15 cellular contexts compared by ENCODE assay signal in the genomic region with DNA sequence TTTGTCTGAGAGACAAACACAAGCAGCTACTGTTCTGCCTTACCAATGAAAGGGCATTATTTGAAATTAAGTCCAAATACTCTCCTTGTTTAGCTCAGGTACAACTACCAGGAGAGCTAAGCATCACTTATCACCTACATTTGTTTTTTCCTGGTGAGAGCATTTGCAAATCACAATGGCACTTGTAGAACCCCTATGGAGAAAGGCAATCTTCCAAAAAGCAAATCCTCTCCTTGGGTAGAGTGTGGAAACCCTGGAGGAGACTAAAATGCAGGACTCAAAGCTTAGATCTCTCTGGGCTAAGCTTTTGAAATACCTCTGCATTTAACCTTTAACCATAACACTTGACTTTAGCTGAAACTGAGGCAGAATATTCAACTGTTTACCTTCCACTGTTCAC. TPM values are rescaled to one million over a fixed set of nuclear protein-coding genes. Genes with fewer than 3 reads are reported as not detected.
A peak's percentile ranks its signal among the peaks of the same experiment; 100 is the strongest.
DNase-seq lines count a peak whose midpoint lies in the region; TF ChIP-seq lines count a peak whose summit lies in the region.
"Had no signal": no experiment of that assay in that cellular context is flagged by ENCODE, and none has a peak within 500 bp of the region (broad histone marks: within the 10 kb centered on the region; RNA-seq: fewer than 3 reads in every experiment).

No MANE protein-coding gene starts in this region.

- TF ChIP-seq CTCF in HEK293 (tag by site-specific recombination; IDR thresholded peaks at IDR 0.05) (no peak), endodermal cell (conservative IDR thresholded peaks at IDR 0.05) (no peak), neural progenitor cell (IDR thresholded peaks at IDR 0.05) (no peak)

- H3K4me2 ChIP-seq in neural progenitor cell (peak overlapping the region; percentile 2), mesenchymal stem cell (ENCODE audit: low read length, poor library complexity, severe bottlenecking) (no peak overlapping the region)
- H3K4me2 ChIP-seq: BLaER1 had no signal

- H4K91ac ChIP-seq in mesenchymal stem cell (ENCODE audit: low read length), result no peak overlapping the region

- H3K4ac ChIP-seq in mesenchymal stem cell (ENCODE audit: low read depth in 1 of 2, low read length in 2 of 2), result no peak overlapping the region

- H2BK12ac ChIP-seq in mesenchymal stem cell (ENCODE audit: low read length in 2 of 2), result no peak overlapping the region

- H3K27ac Mint-ChIP-seq in endodermal cell (peak overlapping the region; percentile 44), neural progenitor cell (no peak overlapping the region)
- H3K27ac Mint-ChIP-seq: CD4-positive, CD25-positive, alpha-beta regulatory T cell; H9 had no signal

- H3K79me1 ChIP-seq in mesenchymal stem cell (replicated peaks; ENCODE audit: low read length, poor library complexity, severe bottlenecking), result no peaks in the 10 kb centered on the region

- H3K18ac ChIP-seq in mesenchymal stem cell (ENCODE audit: low read depth in 1 of 2, low read length in 2 of 2), result no peak overlapping the region

- H3K36me3 ChIP-seq in HEK293 (ENCODE audit: control insufficient read depth in 2 of 2, insufficient read depth in 1 of 2, low read length in 2 of 2) (no peaks in the 10 kb centered on the region), endodermal cell (ENCODE audit: control insufficient read depth, insufficient read depth, low read length) (no peaks in the 10 kb centered on the region), neural progenitor cell (no peaks in the 10 kb centered on the region), mesenchymal stem cell (ENCODE audit: control insufficient read depth in 1 of 2, insufficient read depth in 2 of 2, low read depth in 1 of 2, low read length in 2 of 2) (no peaks in the 10 kb centered on the region)
- H3K36me3 ChIP-seq: BLaER1 had no signal

- H2BK5ac ChIP-seq in mesenchymal stem cell (ENCODE audit: low read depth, low read length, poor library complexity, severe bottlenecking), result no peak overlapping the region

- H3K4me1 ChIP-seq in HEK293 (ENCODE audit: control insufficient read depth, insufficient read depth, low read length), result peaks cover 5% of the 10 kb centered on the region; the same call in 1 of the 2 replicates
- H3K4me1 ChIP-seq in endodermal cell (ENCODE audit: control insufficient read depth, insufficient read depth, low read length), result no peaks in the 10 kb centered on the region
- peaks cover 12% of the 10 kb centered on the region for H3K4me1 ChIP-seq in neural progenitor cell
- no peaks in the 10 kb centered on the region for H3K4me1 ChIP-seq in mesenchymal stem cell (ENCODE audit: control insufficient read depth, insufficient read depth, low read depth, low read length)

- H2AK5ac ChIP-seq in mesenchymal stem cell (ENCODE audit: low read length, severe bottlenecking), result no peak overlapping the region

- H3K9me3 Mint-ChIP-seq in endodermal cell, result no peaks in the 10 kb centered on the region
- H3K9me3 Mint-ChIP-seq in neural progenitor cell, result no peaks in the 10 kb centered on the region
- H3K9me3 Mint-ChIP-seq: CD4-positive, CD25-positive, alpha-beta regulatory T cell had no signal

- H4K8ac ChIP-seq in mesenchymal stem cell (ENCODE audit: low read length), result no peak overlapping the region

- no peak overlapping the region for H2BK15ac ChIP-seq in mesenchymal stem cell (ENCODE audit: low read depth, poor library complexity, severe bottlenecking)

- H3K27me3 ChIP-seq in endodermal cell (ENCODE audit: control insufficient read depth, insufficient read depth, low read length, poor library complexity, severe bottlenecking), result peaks cover 77% of the 10 kb centered on the region
- H3K27me3 ChIP-seq in neural progenitor cell, result peaks cover 76% of the 10 kb centered on the region
- H3K27me3 ChIP-seq in mesenchymal stem cell (ENCODE audit: control insufficient read depth in 1 of 2, insufficient read depth in 1 of 2, low read length in 2 of 2), result peaks cover 2 to 8% of the 10 kb centered on the region in 2 experiments
- H3K27me3 ChIP-seq: BLaER1 had no signal

- H3K4me3 Mint-ChIP-seq in endodermal cell, result peak overlapping the region; percentile 2
- H3K4me3 Mint-ChIP-seq in neural progenitor cell, result no peak overlapping the region
- H3K4me3 Mint-ChIP-seq: CD4-positive, CD25-positive, alpha-beta regulatory T cell; H9 had no signal

- H3K36me3 Mint-ChIP-seq in endodermal cell (ENCODE audit: low read depth) (no peaks in the 10 kb centered on the region), neural progenitor cell (no peaks in the 10 kb centered on the region)
- H3K36me3 Mint-ChIP-seq: CD4-positive, CD25-positive, alpha-beta regulatory T cell had no signal

- H3K9ac ChIP-seq in endodermal cell (ENCODE audit: extremely low read depth, low read length, poor library complexity, severe bottlenecking), result no peak overlapping the region
- no peak overlapping the region for H3K9ac ChIP-seq in neural progenitor cell
- H3K9ac ChIP-seq in mesenchymal stem cell (ENCODE audit: low read length), result no peak overlapping the region
- H3K9ac ChIP-seq: BLaER1 had no signal

- H3K4me1 Mint-ChIP-seq in endodermal cell (peaks cover 30% of the 10 kb centered on the region), neural progenitor cell (peaks cover 8% of the 10 kb centered on the region)
- H3K4me1 Mint-ChIP-seq: CD4-positive, CD25-positive, alpha-beta regulatory T cell had no signal

- no peak overlapping the region for H3K4me3 ChIP-seq in HEK293 (ENCODE audit: low read depth, low read length)
- H3K4me3 ChIP-seq in endodermal cell (ENCODE audit: low read length), result no peak overlapping the region
- no peak overlapping the region for H3K4me3 ChIP-seq in neural progenitor cell
- no peak overlapping the region for H3K4me3 ChIP-seq in mesenchymal stem cell (ENCODE audit: insufficient read depth in 1 of 2, low read depth in 1 of 2, low read length in 2 of 2)
- H3K4me3 ChIP-seq: BLaER1 had no signal

- DNase-seq in NCI-H2107 treated with DMSO at 0.1 percent for 48 hours (lab: John Stamatoyannopoulos, UW; ENCODE audit: unreplicated experiment) (peak; percentile 10), NCI-H2107 (lab: John Stamatoyannopoulos, UW) (no peak), endodermal cell (peak; percentile 71), neural progenitor cell (ENCODE audit: low spot score) (peak; percentile 24), GOT3 (lab: John Stamatoyannopoulos, UW) (no peak), foreskin melanocyte (no peak), mesenchymal stem cell (no peak)
- DNase-seq: 8988T; AML-193; CD4-positive, CD25-positive, alpha-beta regulatory T cell; DMS53; H9 had no signal

- POLR2A ChIA-PET in HEK293 (lab: Yijun Ruan, JAX), result no interaction called here

- CTCF ChIA-PET in HEK293 (lab: Yijun Ruan, JAX), result interaction anchor here (0.6 to 33.6 kb wide), 6 partner anchors 12 to 652 kb away, joined by 3 to 924 read pairs (median 4); no protein-coding TSS in a partner anchor

- H4K20me1 ChIP-seq in neural progenitor cell (ENCODE audit: low read depth), result no peaks in the 10 kb centered on the region
- H4K20me1 ChIP-seq: BLaER1 had no signal

- no peak overlapping the region for H3K23ac ChIP-seq in mesenchymal stem cell (ENCODE audit: low read length in 2 of 2)

- no peak overlapping the region for H2BK120ac ChIP-seq in mesenchymal stem cell (ENCODE audit: low read depth, low read length)

- peaks cover 25% of the 10 kb centered on the region for H3F3A ChIP-seq in neural progenitor cell (ENCODE audit: low read depth)

- H3K9me3 ChIP-seq in HEK293 (ENCODE audit: control insufficient read depth, insufficient read depth, low read depth, low read length) (no peaks in the 10 kb centered on the region), endodermal cell (ENCODE audit: control insufficient read depth, low read length) (no peaks in the 10 kb centered on the region), neural progenitor cell (ENCODE audit: low read depth) (no peaks in the 10 kb centered on the region), mesenchymal stem cell (ENCODE audit: control insufficient read depth, low read length) (no peaks in the 10 kb centered on the region)
- H3K9me3 ChIP-seq: BLaER1 had no signal

- no peaks in the 10 kb centered on the region for H3K79me2 ChIP-seq in neural progenitor cell (ENCODE audit: low read depth)

- H3K27me3 Mint-ChIP-seq in endodermal cell (ENCODE audit: insufficient read depth) (peaks cover 97% of the 10 kb centered on the region), neural progenitor cell (ENCODE audit: insufficient read depth, low read depth) (peaks cover 5% of the 10 kb centered on the region)

- H3K14ac ChIP-seq in mesenchymal stem cell (ENCODE audit: low read length in 2 of 2), result no peak overlapping the region

- H3K27ac ChIP-seq in HEK293 (ENCODE audit: extremely low read depth, low read depth, low read length) (no peak overlapping the region), endodermal cell (ENCODE audit: low read depth, low read length) (no peak overlapping the region), neural progenitor cell (no peak overlapping the region), mesenchymal stem cell (ENCODE audit: low read length, poor library complexity, severe bottlenecking) (no peak overlapping the region)
- H3K27ac ChIP-seq: BLaER1 had no signal

- H2AFZ ChIP-seq in neural progenitor cell (replicated peaks) (no peak overlapping the region), mesenchymal stem cell (ENCODE audit: low read depth, low read length) (no peak overlapping the region)

TF ChIP-seq in HEK293, 187 proteins besides CTCF, POLR2A, EP300 and RAD21 (continues in another document):
- TF ChIP-seq ZNF37A (tag by site-specific recombination; IDR thresholded peaks at IDR 0.05), result no peak
- TF ChIP-seq FEZF1 (tag by site-specific recombination; IDR thresholded peaks at IDR 0.05), result 0 out of 2 replicates have a peak, but pooled peaks have one; percentile 10
- no peak for TF ChIP-seq ZNF558 (tag by site-specific recombination; IDR thresholded peaks at IDR 0.05)

RNA-seq across cellular contexts. Expression of a gene that starts 20.8 kb away (rescaled TPM):
- not detected for total RNA-seq in endodermal cell
- polyA plus RNA-seq in endodermal cell (2013, experiment 1 of 2), result not detected
- not detected for polyA plus RNA-seq in endodermal cell (2013, experiment 2 of 2)
- not detected in 2 replicates for total RNA-seq in neural progenitor cell (ENCODE audit: low replicate concordance)
- polyA plus RNA-seq in mesenchymal stem cell (2013, experiment 1 of 2), result not detected
- not detected for polyA plus RNA-seq in mesenchymal stem cell (2013, experiment 2 of 2)
- total RNA-seq: H9 had no signal

RNA-seq across cellular contexts. Expression of a gene that starts 33.6 kb away (rescaled TPM):
- total RNA-seq in endodermal cell, result 100 to 1,000 TPM; 189 to 243 TPM
- 71.1 TPM for polyA plus RNA-seq in endodermal cell (2013, experiment 1 of 2)
- polyA plus RNA-seq in endodermal cell (2013, experiment 2 of 2), result 77.0 TPM
- 37.7 and 70.8 TPM in 2 replicates for total RNA-seq in neural progenitor cell (ENCODE audit: low replicate concordance)
- 248 TPM for polyA plus RNA-seq in mesenchymal stem cell (2013, experiment 1 of 2)
- polyA plus RNA-seq in mesenchymal stem cell (2013, experiment 2 of 2), result 244 TPM

RNA-seq across cellular contexts. Expression of a gene that starts 44.9 kb away (rescaled TPM):
- total RNA-seq in endodermal cell, result 1 to 10 TPM; 2.1 to 2.5 TPM
- 0.78 TPM for polyA plus RNA-seq in endodermal cell (2013, experiment 1 of 2)
- polyA plus RNA-seq in endodermal cell (2013, experiment 2 of 2), result 0.75 TPM
- total RNA-seq in neural progenitor cell (ENCODE audit: low replicate concordance), result 0.43 and 2.1 TPM in 2 replicates
- not detected for polyA plus RNA-seq in mesenchymal stem cell (2013, experiment 1 of 2)
- not detected for polyA plus RNA-seq in mesenchymal stem cell (2013, experiment 2 of 2)
- total RNA-seq: H9, HT1080 had no signal

Comparison
In these comparisons a context has a peak if more than half of its experiments do, and no peak if none do; other contexts are left out.
1. DNase-seq: peak in NCI-H2107 treated with DMSO at 0.1 percent for 48 hours (single experiment), endodermal cell (single experiment) and neural progenitor cell (single experiment); none in NCI-H2107 (single experiment), GOT3 (single experiment), foreskin melanocyte (single experiment) and mesenchymal stem cell (single experiment).